Comparison of ENCODE assay signal across 14 cellular contexts in genomic region chr1:234120327-234120944, GRCh38.
DNase-seq lines count a peak whose midpoint lies in the region; ATAC-seq and TF ChIP-seq lines count a peak whose summit lies in the region.
"Had no signal": no experiment of that assay in that cellular context is flagged by ENCODE, and none has a peak within 500 bp of the region (broad histone marks: within the 10 kb centered on the region; RNA-seq: fewer than 3 reads in every experiment).

No MANE protein-coding gene starts in this region.

- H3K27me3 ChIP-seq in MG63 (no peaks in the 10 kb centered on the region), vagina (no peaks in the 10 kb centered on the region)

- TF ChIP-seq POLR2A in vagina (IDR thresholded peaks at IDR 0.05) = no peak

- H3K9me3 ChIP-seq in MG63 (no peaks in the 10 kb centered on the region; the same call in 1 of the 2 replicates), vagina (no peaks in the 10 kb centered on the region)

- H3K4me3 ChIP-seq in MG63 = no peak overlapping the region
- no peak overlapping the region for H3K4me3 ChIP-seq in vagina
- H3K4me3 ChIP-seq: GM23338 had no signal

- ATAC-seq in HG02642 (IDR thresholded peaks at IDR 0.05; ENCODE audit: poor library complexity, unreplicated experiment) (no peak), SK-N-SH treated with all-trans-retinoic acid at 6 μM for 48 hours (no peak)
- ATAC-seq: CD8-positive, alpha-beta T cell; GM23338 had no signal

- H3K36me3 ChIP-seq in MG63 (no peaks in the 10 kb centered on the region), vagina (no peaks in the 10 kb centered on the region)

- intact Hi-C loops in vagina (cut with DNase I) = no loop called here

- no peak overlapping the region for H3K27ac ChIP-seq in vagina

- peak; percentile 31 for DNase-seq in Daoy (ENCODE audit: low read depth)
- DNase-seq in MG63 = peak; percentile 62
- peak; percentile 27 for DNase-seq in cerebellum (ENCODE audit: low spot score)
- no peak for DNase-seq in DMS53 treated with DMSO at 0.1 percent for 48 hours (lab: John Stamatoyannopoulos, UW; ENCODE audit: unreplicated experiment)
- DNase-seq in vagina (ENCODE audit: extremely low spot score in 2 of 2) = no peak
- DNase-seq: CD8-positive, alpha-beta T cell; COR-L47; DMS79; EL; GDM1; H9 had no signal

- H3K4me1 ChIP-seq in vagina = no peaks in the 10 kb centered on the region

- no peak for TF ChIP-seq CTCF in vagina (IDR thresholded peaks at IDR 0.05)

TF ChIP-seq in SK-N-SH treated with all-trans-retinoic acid at 6 μM for 48 hours, 23 proteins besides CTCF, POLR2A, EP300 and RAD21:
- TF ChIP-seq SNAI2 (CRISPR knock-in tag; IDR thresholded peaks at IDR 0.05) (no peak), ZNF8 (CRISPR knock-in tag; IDR thresholded peaks at IDR 0.05) (no peak), RARB (CRISPR knock-in tag; IDR thresholded peaks at IDR 0.05) (no peak), TOX (CRISPR knock-in tag; IDR thresholded peaks at IDR 0.05; ENCODE audit: borderline replicate concordance) (no peak), ARNTL (CRISPR knock-in tag; IDR thresholded peaks at IDR 0.05; ENCODE audit: borderline replicate concordance, low read depth) (no peak), PATZ1 (CRISPR knock-in tag; IDR thresholded peaks at IDR 0.05; ENCODE audit: borderline replicate concordance) (no peak)
TF ChIP-seq in SK-N-SH treated with all-trans-retinoic acid at 6 μM for 48 hours: peak in this region for 0.

Comparison
In these comparisons a context has a peak if more than half of its experiments do, and no peak if none do; other contexts are left out.
1. DNase-seq: peak in Daoy (single experiment), MG63 (single experiment) and cerebellum (single experiment); none in DMS53 treated with DMSO at 0.1 percent for 48 hours (single experiment) and vagina (0 of 2).